In genomic region chr4:73448448-73449203, GRCh38 we compare ENCODE assay signal across 1 cellular context.
A peak's percentile ranks its signal among the peaks of the same experiment; 100 is the strongest.
TF ChIP-seq lines count a peak whose summit lies in the region.

No MANE protein-coding gene starts in this region.

TF ChIP-seq in HepG2, 621 proteins besides CTCF, POLR2A, EP300 and RAD21 (continues in another document):
- TF ChIP-seq ZBTB26 (CRISPR knock-in tag; IDR thresholded peaks at IDR 0.05; ENCODE audit: borderline replicate concordance) (no peak), ZNF839 (CRISPR knock-in tag; IDR thresholded peaks at IDR 0.05; ENCODE audit: borderline replicate concordance) (no peak), ZNF747 (CRISPR knock-in tag; IDR thresholded peaks at IDR 0.05; ENCODE audit: borderline replicate concordance) (no peak), ZFP36L1 (CRISPR knock-in tag; IDR thresholded peaks at IDR 0.05) (no peak), ZHX2 (IDR thresholded peaks at IDR 0.05; ENCODE audit: low read depth) (no peak), ZHX2 (CRISPR knock-in tag; IDR thresholded peaks at IDR 0.05; ENCODE audit: borderline replicate concordance) (peak; percentile 19; the same call in 1 of the 2 replicates), ZC3H13 (CRISPR knock-in tag; IDR thresholded peaks at IDR 0.05) (no peak), POLR2AphosphoS5 (IDR thresholded peaks at IDR 0.05; ENCODE audit: low read depth, low read length) (peak; percentile 64), CREM (IDR thresholded peaks at IDR 0.05) (no peak), CREM (CRISPR knock-in tag; IDR thresholded peaks at IDR 0.05) (no peak), NFATC3 (CRISPR knock-in tag; IDR thresholded peaks at IDR 0.05) (no peak), ZNF251 (CRISPR knock-in tag; IDR thresholded peaks at IDR 0.05) (no peak), ZNF879 (CRISPR knock-in tag; IDR thresholded peaks at IDR 0.05) (no peak), ZNF570 (CRISPR knock-in tag; IDR thresholded peaks at IDR 0.05; ENCODE audit: borderline replicate concordance) (no peak), ZNF20 (CRISPR knock-in tag; IDR thresholded peaks at IDR 0.05) (no peak), ZNF501 (CRISPR knock-in tag; IDR thresholded peaks at IDR 0.05) (no peak), SOX6 (IDR thresholded peaks at IDR 0.05) (no peak), SOX6 (CRISPR knock-in tag; IDR thresholded peaks at IDR 0.05) (no peak), ZSCAN20 (CRISPR knock-in tag; IDR thresholded peaks at IDR 0.05; ENCODE audit: borderline replicate concordance) (no peak), HBP1 (CRISPR knock-in tag; IDR thresholded peaks at IDR 0.05; ENCODE audit: low read depth) (no peak), ESRRA (CRISPR knock-in tag; IDR thresholded peaks at IDR 0.05; ENCODE audit: low read depth) (no peak), MZF1 (CRISPR knock-in tag; IDR thresholded peaks at IDR 0.05; ENCODE audit: borderline replicate concordance) (no peak), ZNF816 (CRISPR knock-in tag; IDR thresholded peaks at IDR 0.05; ENCODE audit: borderline replicate concordance) (peak; percentile 62; the same call in 1 of the 2 replicates), SRSF4 (IDR thresholded peaks at IDR 0.05; ENCODE audit: low read depth, low read length, poor library complexity, severe bottlenecking) (no peak), ZNF430 (CRISPR knock-in tag; IDR thresholded peaks at IDR 0.05) (no peak), SP140L (CRISPR knock-in tag; IDR thresholded peaks at IDR 0.05; ENCODE audit: borderline replicate concordance) (no peak), SMC3 (IDR thresholded peaks at IDR 0.05; ENCODE audit: low read length) (no peak), ZFAT (CRISPR knock-in tag; conservative IDR thresholded peaks at IDR 0.05) (no peak), KLF11 (CRISPR knock-in tag; IDR thresholded peaks at IDR 0.05) (no peak), RBFOX2 (IDR thresholded peaks at IDR 0.05; ENCODE audit: low read depth, low read length) (peak; percentile 55), ZNF841 (CRISPR knock-in tag; IDR thresholded peaks at IDR 0.05; ENCODE audit: borderline replicate concordance) (no peak), ZFP36 (IDR thresholded peaks at IDR 0.05; ENCODE audit: borderline replicate concordance, low read depth, low read length, partially characterized antibody) (no peak), TEAD3 (CRISPR knock-in tag; optimal IDR thresholded peaks at IDR 0.05; ENCODE audit: borderline replicate concordance) (no peak), FOXA3 (CRISPR knock-in tag; IDR thresholded peaks at IDR 0.05) (no peak), FIP1L1 (IDR thresholded peaks at IDR 0.05; ENCODE audit: borderline replicate concordance, insufficient read depth, low read depth, low read length) (no peak), JUND (CRISPR knock-in tag; IDR thresholded peaks at IDR 0.05) (no peak), PAXIP1 (CRISPR knock-in tag; conservative IDR thresholded peaks at IDR 0.05) (no peak), ATF7-NPFF (CRISPR knock-in tag; IDR thresholded peaks at IDR 0.05; ENCODE audit: low read depth) (no peak), ZNF138 (CRISPR knock-in tag; IDR thresholded peaks at IDR 0.05; ENCODE audit: low read depth) (no peak), ZBTB33 (CRISPR knock-in tag; IDR thresholded peaks at IDR 0.05) (no peak), ZFP1 (CRISPR knock-in tag; IDR thresholded peaks at IDR 0.05) (no peak), TGIF2 (CRISPR knock-in tag; IDR thresholded peaks at IDR 0.05) (no peak), SIX1 (CRISPR knock-in tag; IDR thresholded peaks at IDR 0.05; ENCODE audit: borderline replicate concordance) (no peak), NR2C2 (CRISPR knock-in tag; IDR thresholded peaks at IDR 0.05; ENCODE audit: borderline replicate concordance) (no peak), NONO (IDR thresholded peaks at IDR 0.05) (no peak), NONO (CRISPR knock-in tag; conservative IDR thresholded peaks at IDR 0.05) (peak; percentile 53; the same call in 1 of the 2 replicates), ZNF597 (CRISPR knock-in tag; IDR thresholded peaks at IDR 0.05) (no peak), ZBTB39 (CRISPR knock-in tag; IDR thresholded peaks at IDR 0.05) (no peak), BATF2 (CRISPR knock-in tag; IDR thresholded peaks at IDR 0.05) (no peak)
